Comparison of ENCODE assay signal across 10 cellular contexts in the genomic region with DNA sequence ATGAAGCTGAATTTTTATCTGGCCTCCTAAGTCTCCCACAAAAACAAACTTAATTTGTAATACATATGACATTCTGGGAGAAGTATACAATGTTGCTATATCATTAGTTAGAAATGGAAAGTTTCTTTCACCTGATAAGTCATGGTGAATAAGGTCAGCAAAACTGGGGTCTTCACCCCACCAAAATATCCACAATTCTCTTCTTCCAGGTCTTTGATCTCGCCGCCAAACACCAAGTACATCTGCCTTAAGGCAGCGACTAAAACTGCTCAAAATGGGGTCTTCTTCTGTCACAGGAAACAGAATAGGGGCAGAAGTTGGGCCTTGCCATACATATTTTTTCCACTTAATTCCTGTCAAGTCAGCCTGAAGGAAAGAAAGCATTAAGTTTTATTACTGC. TPM values are rescaled to one million over a fixed set of nuclear protein-coding genes. Genes with fewer than 3 reads are reported as not detected.
DNase-seq lines count a peak whose midpoint lies in the region; ATAC-seq, FAIRE-seq and TF ChIP-seq lines count a peak whose summit lies in the region.
"Had no signal": no experiment of that assay in that cellular context is flagged by ENCODE, and none has a peak within 500 bp of the region (broad histone marks: within the 10 kb centered on the region; RNA-seq: fewer than 3 reads in every experiment).

No MANE protein-coding gene starts in this region.

- H3K27ac ChIP-seq in ACC112 (ENCODE audit: low read depth, low read length) (0 out of 2 replicates have a peak overlapping the region, but pooled peaks have one; percentile 64), HL-60 (replicated peaks) (no peak overlapping the region; the same call in 1 of the 2 replicates), breast epithelium (no peak overlapping the region)

- FAIRE-seq in frontal cortex (lab: Jason Lieb, UNC): no peak

- no peaks in the 10 kb centered on the region for H3K27me3 ChIP-seq in ACC112 (ENCODE audit: insufficient read depth, low read length)
- H3K27me3 ChIP-seq in HL-60 (ENCODE audit: insufficient read depth, poor library complexity, severe bottlenecking): no peaks in the 10 kb centered on the region
- no peaks in the 10 kb centered on the region for H3K27me3 ChIP-seq in breast epithelium

- H3K4me1 ChIP-seq in ACC112 (ENCODE audit: control insufficient read depth, insufficient read depth, low read length, unreplicated experiment) (peaks cover 24% of the 10 kb centered on the region), breast epithelium (peaks cover 0 to 19% of the 10 kb centered on the region in 2 donors)

- no peak for TF ChIP-seq CTCF in HL-60 (IDR thresholded peaks at IDR 0.05; ENCODE audit: insufficient read depth, low read length)
- TF ChIP-seq CTCF in breast epithelium (IDR thresholded peaks at IDR 0.05): no peak

- H3K36me3 ChIP-seq in ACC112 (ENCODE audit: insufficient read depth, low read length) (peaks cover 16% of the 10 kb centered on the region), breast epithelium (no peaks in the 10 kb centered on the region)

- ATAC-seq in HG03135 (IDR thresholded peaks at IDR 0.05; ENCODE audit: unreplicated experiment): no peak

- DNase-seq in HL-60 (ENCODE audit: low read depth in 1 of 2, low spot score in 1 of 2) (no peak), breast epithelium (ENCODE audit: low spot score in 2 of 2) (no peak), midbrain (lab: John Stamatoyannopoulos, UW) (peak; percentile 9), frontal cortex (ENCODE audit: low spot score in 2 of 2) (no peak), LoVo (ENCODE audit: low spot score) (no peak)
- DNase-seq in central memory CD4-positive, alpha-beta T cell: no peak
- DNase-seq: aorta, GF-D8 had no signal

- H3K9me3 ChIP-seq in breast epithelium: no peaks in the 10 kb centered on the region

- intact Hi-C loops in breast epithelium (cut with DNase I; ENCODE audit: low total_unique reads): no loop called here

- TF ChIP-seq POLR2A in breast epithelium (IDR thresholded peaks at IDR 0.05): no peak

- H3K79me2 ChIP-seq in ACC112 (ENCODE audit: control insufficient read depth, insufficient read depth, low read length, unreplicated experiment): peaks cover 72% of the 10 kb centered on the region

- H3K4me3 ChIP-seq in ACC112 (ENCODE audit: low read depth, low read length) (peak overlapping the region; percentile 85), HL-60 (replicated peaks; ENCODE audit: insufficient read depth, low read length) (peak overlapping the region; percentile 21), breast epithelium (peak overlapping the region; percentile 88 to 98 (median 91))

- H2AFZ ChIP-seq in ACC112 (ENCODE audit: low read length, unreplicated experiment): no peak overlapping the region

RNA-seq across cellular contexts. Expression of a gene that starts 2.1 kb away (rescaled TPM):
- total RNA-seq in breast epithelium (100 to 1,000 TPM in 1 of 3 donors, 10 to 100 TPM in 2; 73.4 to 136 (median 92.1) TPM), frontal cortex (121 TPM)

Comparison
In these comparisons a context has a peak if more than half of its experiments do, and no peak if none do; other contexts are left out.
1. H3K4me3 ChIP-seq: peak in every context shown above with its lines; median percentile 91 in breast epithelium; 85 in ACC112; 21 in HL-60.